ENCODE assay signal across 8 cellular contexts in the genomic region with DNA sequence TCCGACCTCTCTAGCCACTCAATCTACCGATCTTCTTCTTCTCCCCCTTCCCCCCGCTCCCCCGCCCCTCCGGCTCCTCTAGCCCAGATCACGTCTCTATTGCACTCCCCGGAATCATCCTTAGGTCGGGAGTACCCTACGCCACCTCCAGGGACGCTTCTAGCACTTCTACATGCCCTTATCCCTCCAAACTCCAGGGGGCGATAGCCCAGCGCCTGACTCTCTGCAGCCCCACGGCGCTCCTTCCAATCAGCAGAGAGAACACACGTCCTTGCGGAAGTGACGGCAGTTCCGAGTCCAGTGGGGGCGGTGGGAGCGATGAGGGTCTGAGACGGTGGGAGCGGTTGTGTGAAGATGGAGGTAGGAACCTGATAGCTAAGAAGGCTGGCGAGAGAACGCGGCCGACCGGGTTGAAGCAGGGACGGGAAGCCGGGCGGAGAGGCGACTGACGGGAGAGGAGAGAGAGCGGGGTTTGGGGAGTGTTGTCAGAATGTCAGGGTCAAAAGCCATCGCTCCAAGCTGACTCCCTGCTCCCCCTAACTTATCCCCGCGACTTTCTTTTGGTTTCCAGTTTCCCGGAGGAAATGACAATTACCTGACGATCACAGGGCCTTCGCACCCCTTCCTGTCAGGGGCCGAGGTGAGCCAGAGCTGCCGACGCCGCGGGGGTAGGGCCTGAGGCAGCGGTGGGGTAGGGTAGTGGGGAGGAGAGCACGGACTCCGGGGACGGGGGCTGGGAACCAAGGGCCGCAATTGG. TPM values are rescaled to one million over a fixed set of nuclear protein-coding genes. Genes with fewer than 3 reads are reported as not detected.
DNase-seq lines count a peak whose midpoint lies in the region; ATAC-seq and TF ChIP-seq lines count a peak whose summit lies in the region.

A gene (minus strand): TSS at position 35 of the 757 bp plus-strand sequence. CDS start 87 bp downstream, outside the sequence.
A gene (plus strand): TSS at position 271 of the 757 bp plus-strand sequence. CDS start 84 bp downstream, at position 355.

- H3K4me3 ChIP-seq in urinary bladder (ENCODE audit: low read depth, low read length), result peak within 1 kb of the TSS; percentile 92

- intact Hi-C loops in left cardiac atrium (cut with DNase I), result loop anchor here in 1 of 2 donors (2.0 kb wide), 2 partner anchors 20 to 92 kb away; a partner anchor contains a TSS

- under 1% methylated on average over 49 of the region's 49 CpGs for WGBS in urinary bladder

- TF ChIP-seq CTCF in GM12874 (IDR thresholded peaks at IDR 0.05; ENCODE audit: insufficient read depth, low read depth, low read length) (peak; percentile 96), progenitor cell of endocrine pancreas (IDR thresholded peaks at IDR 0.05; ENCODE audit: unreplicated experiment) (peak; percentile 93)

- H3K27ac ChIP-seq in urinary bladder (ENCODE audit: low read depth), result peak within 1 kb of the TSS; percentile 95

- no peaks in the 10 kb centered on the region for H3K36me3 ChIP-seq in urinary bladder (ENCODE audit: insufficient read depth)

- peak within 1 kb of the TSS; percentile 100 for H3K4me3 Mint-ChIP-seq in progenitor cell of endocrine pancreas (ENCODE audit: low read depth)

- no peaks in the 10 kb centered on the region for H3K27me3 Mint-ChIP-seq in progenitor cell of endocrine pancreas

- no peaks in the 10 kb centered on the region for H3K9me3 Mint-ChIP-seq in progenitor cell of endocrine pancreas (ENCODE audit: low read depth)

- ATAC-seq in HG02763 (IDR thresholded peaks at IDR 0.05; ENCODE audit: unreplicated experiment) (peak; percentile 99), left cardiac atrium (peak; percentile 99)

- H3K36me3 Mint-ChIP-seq in progenitor cell of endocrine pancreas (ENCODE audit: insufficient read depth), result peaks cover 12% of the 10 kb centered on the region

- H3K4me1 Mint-ChIP-seq in progenitor cell of endocrine pancreas (ENCODE audit: low read depth), result peaks cover 18% of the 10 kb centered on the region

- H3K4me1 ChIP-seq in urinary bladder (ENCODE audit: insufficient read depth), result no peaks in the 10 kb centered on the region

- peak; percentile 97 for DNase-seq in NCI-H1417 treated with DMSO at 0.1 percent for 48 hours (lab: John Stamatoyannopoulos, UW)
- peak; percentile 93 for DNase-seq in T follicular helper cell (ENCODE audit: low read depth)
- DNase-seq in amniotic epithelial cell (ENCODE audit: low read depth), result peak; percentile 98
- peak; percentile 95 for DNase-seq in left cardiac atrium
- DNase-seq in progenitor cell of endocrine pancreas (ENCODE audit: low spot score, unreplicated experiment), result peak; percentile 89

- H3K27ac Mint-ChIP-seq in progenitor cell of endocrine pancreas, result peak within 1 kb of the TSS; percentile 99

RNA-seq across cellular contexts. Expression of the first gene that starts in this region (rescaled TPM):
- total RNA-seq in left cardiac atrium, result 10 to 100 TPM; 19.1 to 19.7 TPM
- total RNA-seq in progenitor cell of endocrine pancreas, result 41.0 and 45.2 TPM in 2 replicates
- total RNA-seq in urinary bladder, result 34.3 TPM
- polyA plus RNA-seq in urinary bladder, result 21.5 TPM

RNA-seq across cellular contexts. Expression of the second gene that starts in this region (rescaled TPM):
- 10 to 100 TPM; 63.8 to 65.1 TPM for total RNA-seq in left cardiac atrium
- 65.1 and 71.8 TPM in 2 replicates for total RNA-seq in progenitor cell of endocrine pancreas
- total RNA-seq in urinary bladder, result 25.9 TPM
- 46.5 TPM for polyA plus RNA-seq in urinary bladder

Comparison
In these comparisons a context has a peak if more than half of its experiments do, and no peak if none do; other contexts are left out.
1. Peak in every context shown above with its lines: DNase-seq, ATAC-seq, H3K4me3 ChIP-seq and H3K27ac ChIP-seq.